Comparison of ENCODE assay signal across 8 cellular contexts in genomic region chr12:123533672-123534643, GRCh38.
DNase-seq lines count a peak whose midpoint lies in the region; ATAC-seq and TF ChIP-seq lines count a peak whose summit lies in the region.

TSS of gene RILPL1 (minus strand) at chr12:123533719. CDS start at chr12:123533482, 237 bp downstream.

- H3K9me3 ChIP-seq in endocrine pancreas (ENCODE audit: control insufficient read depth, low read length), result no peaks in the 10 kb centered on the region

- H3K4me1 ChIP-seq in endocrine pancreas (ENCODE audit: control insufficient read depth, insufficient read depth, low read length), result no peaks in the 10 kb centered on the region

- peak within 1 kb of the TSS; percentile 75 for H3K27ac ChIP-seq in C4-2B

- peak within 1 kb of the TSS; percentile 69 for H3K27ac Mint-ChIP-seq in memory B cell

- H3K9me3 Mint-ChIP-seq in memory B cell, result no peaks in the 10 kb centered on the region

- H3K27me3 Mint-ChIP-seq in memory B cell, result no peaks in the 10 kb centered on the region

- TF ChIP-seq CTCF in C4-2B (conservative IDR thresholded peaks at IDR 0.05), result no peak; the same call in 1 of the 2 replicates

- no peaks in the 10 kb centered on the region for H3K36me3 ChIP-seq in endocrine pancreas (ENCODE audit: control insufficient read depth, insufficient read depth, low read length)

- DNase-seq in NCI-H2171 treated with DMSO at 0.1 percent for 48 hours (lab: John Stamatoyannopoulos, UW) (peak; percentile 32), memory B cell (ENCODE audit: low spot score in 2 of 2) (peak; percentile 45 to 64), NOMO-1 treated with DMSO at 0.1 percent for 48 hours (lab: John Stamatoyannopoulos, UW; ENCODE audit: unreplicated experiment) (no peak)
- DNase-seq in activated CD8-positive, alpha-beta memory T cell treated with anti-CD3 and anti-CD28 coated beads for 24 hours, result peak; percentile 82
- DNase-seq in stimulated activated CD8-positive, alpha-beta memory T cell treated with anti-CD3 and anti-CD28 coated beads, Interleukin-12 subunit alpha, Interleukin-12 subunit beta, amount 100 ng/mL, for 4 hours (ENCODE audit: low read depth), result peak; percentile 32

- H3K36me3 Mint-ChIP-seq in memory B cell, result no peaks in the 10 kb centered on the region

- H3K4me3 Mint-ChIP-seq in memory B cell, result peak within 1 kb of the TSS; percentile 87

- peak; percentile 50 for ATAC-seq in GM21381 (IDR thresholded peaks at IDR 0.05; ENCODE audit: unreplicated experiment)
- peak; percentile 72 for ATAC-seq in memory B cell (ENCODE audit: low read depth)

- H3K27me3 ChIP-seq in endocrine pancreas (ENCODE audit: control insufficient read depth, insufficient read depth, low read length), result no peaks in the 10 kb centered on the region

- H3K4me3 ChIP-seq in endocrine pancreas (ENCODE audit: control insufficient read depth, insufficient read depth, low read length), result no peak within 1 kb of the TSS

- H3K9ac ChIP-seq in endocrine pancreas (ENCODE audit: control insufficient read depth, insufficient read depth, low read length), result peak within 1 kb of the TSS; percentile 69

- peaks cover 16% of the 10 kb centered on the region for H3K4me1 Mint-ChIP-seq in memory B cell
